Comparison of ENCODE assay signal across 8 cellular contexts in genomic region chr14:103333754-103334643, GRCh38. TPM values are rescaled to one million over a fixed set of nuclear protein-coding genes. Genes with fewer than 3 reads are reported as not detected.
DNase-seq lines count a peak whose midpoint lies in the region; ATAC-seq and TF ChIP-seq lines count a peak whose summit lies in the region.

TSS of gene EIF5 (plus strand) at chr14:103334237. CDS start at chr14:103335861, 1,624 bp downstream.

- peak; percentile 96 to 99 for TF ChIP-seq POLR2A in suprapubic skin (IDR thresholded peaks at IDR 0.05)

- ATAC-seq in HG02571 (IDR thresholded peaks at IDR 0.05; ENCODE audit: unreplicated experiment): peak; percentile 85

- TF ChIP-seq EP300 in SK-N-SH (IDR thresholded peaks at IDR 0.05; ENCODE audit: borderline replicate concordance in 1 of 2, low read depth in 1 of 2, low read length in 1 of 2): peak in 1 of 2 experiments; percentile 48; a peak in 1 of 4 replicates
- no peak for TF ChIP-seq EP300 in suprapubic skin (IDR thresholded peaks at IDR 0.05)

- H3K9me3 ChIP-seq in SK-N-SH (no peaks in the 10 kb centered on the region), suprapubic skin (no peaks in the 10 kb centered on the region)

- no peak for TF ChIP-seq RAD21 in SK-N-SH (IDR thresholded peaks at IDR 0.05; ENCODE audit: low read length)

- H3K4me3 ChIP-seq in GM08714 (ENCODE audit: low read length): peak within 1 kb of the TSS; percentile 85
- peak within 1 kb of the TSS; percentile 83 to 94 for H3K4me3 ChIP-seq in SK-N-SH (ENCODE audit: low read depth in 2 of 2, low read length in 1 of 2)
- peak within 1 kb of the TSS; percentile 99 for H3K4me3 ChIP-seq in suprapubic skin

- H4K20me1 ChIP-seq in SK-N-SH (ENCODE audit: insufficient read depth): peaks cover 42% of the 10 kb centered on the region

- H3K79me2 ChIP-seq in SK-N-SH (ENCODE audit: insufficient read depth): peaks cover 61% of the 10 kb centered on the region

- 0 out of 2 replicates have a peak, but pooled peaks have one; percentile 13 for TF ChIP-seq CTCF in SK-N-SH (IDR thresholded peaks at IDR 0.05)
- TF ChIP-seq CTCF in suprapubic skin (IDR thresholded peaks at IDR 0.05): peak; percentile 16 to 45

- H3K27ac ChIP-seq in SK-N-SH (ENCODE audit: low read depth in 2 of 2, low read length in 1 of 2) (peak within 1 kb of the TSS; percentile 97 to 98), suprapubic skin (peak within 1 kb of the TSS; percentile 100)

- peak within 1 kb of the TSS; percentile 96 for H3K4me2 ChIP-seq in SK-N-SH

- CTCF ChIA-PET in SK-N-SH (lab: Yijun Ruan, JAX): interaction anchor here (0.7 to 0.9 kb wide), 3 partner anchors 57 to 277 kb away, joined by 3 to 4 read pairs (median 4); no protein-coding TSS in a partner anchor

- H3K9me2 ChIP-seq in SK-N-SH: no peaks in the 10 kb centered on the region

- H3K4me1 ChIP-seq in SK-N-SH (ENCODE audit: control insufficient read depth in 1 of 2, insufficient read depth in 2 of 2, low read depth in 1 of 2, low read length in 1 of 2): peaks cover 12 to 15% of the 10 kb centered on the region in 2 experiments
- peaks cover 35% of the 10 kb centered on the region for H3K4me1 ChIP-seq in suprapubic skin

- WGBS in SK-N-SH (ENCODE audit: low lambda C conversion rate): 3% methylated on average over 17 of the region's 103 CpGs
- whole genome bisulfite sequencing in suprapubic skin: 0% methylated on average over 42 of the region's 103 CpGs

- H3K27me3 ChIP-seq in SK-N-SH (ENCODE audit: insufficient read depth) (no peaks in the 10 kb centered on the region), suprapubic skin (no peaks in the 10 kb centered on the region)

- H3F3A ChIP-seq in SK-N-SH (replicated peaks; ENCODE audit: insufficient read depth): peaks cover 30% of the 10 kb centered on the region

- POLR2A ChIA-PET in SK-N-SH (lab: Yijun Ruan, JAX): interaction anchor here (0.9 to 3.2 kb wide), 7 partner anchors 9 to 187 kb away, joined by 3 to 21 read pairs (median 5); partner anchors contain the start of gene MARK3

- peak within 1 kb of the TSS; percentile 100 for H3K9ac ChIP-seq in SK-N-SH

- DNase-seq in NCI-H1048 (lab: John Stamatoyannopoulos, UW) (peak; percentile 91), SK-N-SH (peak; percentile 99), germinal center (ENCODE audit: low spot score) (peak; percentile 98), nucleus accumbens (lab: John Stamatoyannopoulos, UW) (peak; percentile 74 to 100 (median 99)), suprapubic skin (ENCODE audit: low spot score in 2 of 2) (peak; percentile 100)
- DNase-seq in activated naive CD4-positive, alpha-beta T cell treated with anti-CD3 and anti-CD28 coated beads, Interleukin-2, amount 50 U/mL, for 16 hours: peak; percentile 98

- H3K36me3 ChIP-seq in SK-N-SH (replicated peaks in 1 of 2; ENCODE audit: control insufficient read depth in 1 of 2, insufficient read depth in 2 of 2, low read length in 1 of 2): peaks cover 38 to 40% of the 10 kb centered on the region in 2 experiments
- peaks cover 34% of the 10 kb centered on the region for H3K36me3 ChIP-seq in suprapubic skin

- peak within 1 kb of the TSS; percentile 56; the same call in 1 of the 2 replicates for H2AFZ ChIP-seq in SK-N-SH (ENCODE audit: low read depth)

TF ChIP-seq in SK-N-SH, 30 proteins besides CTCF, POLR2A, EP300 and RAD21 (continues in another document):
- TF ChIP-seq SIN3A (IDR thresholded peaks at IDR 0.05; ENCODE audit: borderline replicate concordance, low read depth, low read length): peak; percentile 80
- TF ChIP-seq RXRA (IDR thresholded peaks at IDR 0.05; ENCODE audit: borderline replicate concordance, low read depth): no peak
- TF ChIP-seq MXI1 (IDR thresholded peaks at IDR 0.05; ENCODE audit: low read depth, low read length): no peak; the same call in none of the 2 replicates
- no peak for TF ChIP-seq FOXM1 (IDR thresholded peaks at IDR 0.05; ENCODE audit: low read depth)
- peak; percentile 100 for TF ChIP-seq CHD2 (IDR thresholded peaks at IDR 0.05; ENCODE audit: low read length, partially characterized antibody)
- TF ChIP-seq GATA2 (CRISPR knock-in tag; IDR thresholded peaks at IDR 0.05): no peak
- peak; percentile 87 for TF ChIP-seq YY1 (IDR thresholded peaks at IDR 0.05; ENCODE audit: low read depth)
- no peak for TF ChIP-seq SMC3 (IDR thresholded peaks at IDR 0.05; ENCODE audit: low read depth, low read length)
- TF ChIP-seq, protein P1, sequence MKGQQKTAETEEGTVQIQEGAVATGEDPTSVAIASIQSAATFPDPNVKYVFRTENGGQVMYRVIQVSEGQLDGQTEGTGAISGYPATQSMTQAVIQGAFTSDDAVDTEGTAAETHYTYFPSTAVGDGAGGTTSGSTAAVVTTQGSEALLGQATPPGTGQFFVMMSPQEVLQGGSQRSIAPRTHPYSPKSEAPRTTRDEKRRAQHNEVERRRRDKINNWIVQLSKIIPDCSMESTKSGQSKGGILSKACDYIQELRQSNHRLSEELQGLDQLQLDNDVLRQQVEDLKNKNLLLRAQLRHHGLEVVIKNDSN (IDR thresholded peaks at IDR 0.05; ENCODE audit: borderline replicate concordance, low read depth): no peak
- TF ChIP-seq USF2 (IDR thresholded peaks at IDR 0.05; ENCODE audit: borderline replicate concordance, low read depth, low read length): no peak
- no peak for TF ChIP-seq JUND (IDR thresholded peaks at IDR 0.05)
- peak; percentile 98 for TF ChIP-seq POLR2AphosphoS5 (IDR thresholded peaks at IDR 0.05; ENCODE audit: low read depth, low read length)
- peak; percentile 82 for TF ChIP-seq GABPA (IDR thresholded peaks at IDR 0.05; ENCODE audit: low read depth)
- peak; percentile 99 for TF ChIP-seq ZBTB33 (IDR thresholded peaks at IDR 0.05; ENCODE audit: borderline replicate concordance, low read depth)
- TF ChIP-seq RCOR1 (IDR thresholded peaks at IDR 0.05; ENCODE audit: low read length): no peak
- TF ChIP-seq FOXJ3 (CRISPR knock-in tag; IDR thresholded peaks at IDR 0.05): no peak
- peak; percentile 44 for TF ChIP-seq MAX (IDR thresholded peaks at IDR 0.05; ENCODE audit: low read depth)
- TF ChIP-seq RFX5 (IDR thresholded peaks at IDR 0.05; ENCODE audit: low read length): 0 out of 2 replicates have a peak, but pooled peaks have one; percentile 7
- no peak for TF ChIP-seq MEF2A (IDR thresholded peaks at IDR 0.05; ENCODE audit: borderline replicate concordance, low read depth)
- TF ChIP-seq ELF1 (IDR thresholded peaks at IDR 0.05): peak; percentile 77
- TF ChIP-seq IRF3 (IDR thresholded peaks at IDR 0.05; ENCODE audit: low read depth, low read length): peak; percentile 78
- TF ChIP-seq PBX3 (IDR thresholded peaks at IDR 0.05): peak; percentile 99
- TF ChIP-seq TCF12 (IDR thresholded peaks at IDR 0.05): no peak
- peak; percentile 94 for TF ChIP-seq TAF1 (IDR thresholded peaks at IDR 0.05; ENCODE audit: borderline replicate concordance, low read depth, low read length)
- TF ChIP-seq NRF1 (IDR thresholded peaks at IDR 0.05; ENCODE audit: low read depth, low read length): no peak

RNA-seq across cellular contexts. Expression of gene EIF5, which starts in this region (rescaled TPM):
- polyA plus RNA-seq in SK-N-SH (2012; rRNA removed): 120 and 127 TPM in 2 replicates
- 113 and 127 TPM in 2 replicates for polyA plus RNA-seq in SK-N-SH (2012; cell fraction: cytosol; rRNA removed)
- 93.2 and 207 TPM in 2 replicates for polyA plus RNA-seq in SK-N-SH (2012; cell fraction: nucleus; rRNA removed)
- 100 to 1,000 TPM; 167 to 241 (median 194) TPM for total RNA-seq in suprapubic skin

Comparison
In these comparisons a context has a peak if more than half of its experiments do, and no peak if none do; other contexts are left out.
1. Peak in every context shown above with its lines: DNase-seq, ATAC-seq, H3K4me3 ChIP-seq and H3K27ac ChIP-seq.